ENCODE assay signal across 22 cellular contexts in the genomic region with DNA sequence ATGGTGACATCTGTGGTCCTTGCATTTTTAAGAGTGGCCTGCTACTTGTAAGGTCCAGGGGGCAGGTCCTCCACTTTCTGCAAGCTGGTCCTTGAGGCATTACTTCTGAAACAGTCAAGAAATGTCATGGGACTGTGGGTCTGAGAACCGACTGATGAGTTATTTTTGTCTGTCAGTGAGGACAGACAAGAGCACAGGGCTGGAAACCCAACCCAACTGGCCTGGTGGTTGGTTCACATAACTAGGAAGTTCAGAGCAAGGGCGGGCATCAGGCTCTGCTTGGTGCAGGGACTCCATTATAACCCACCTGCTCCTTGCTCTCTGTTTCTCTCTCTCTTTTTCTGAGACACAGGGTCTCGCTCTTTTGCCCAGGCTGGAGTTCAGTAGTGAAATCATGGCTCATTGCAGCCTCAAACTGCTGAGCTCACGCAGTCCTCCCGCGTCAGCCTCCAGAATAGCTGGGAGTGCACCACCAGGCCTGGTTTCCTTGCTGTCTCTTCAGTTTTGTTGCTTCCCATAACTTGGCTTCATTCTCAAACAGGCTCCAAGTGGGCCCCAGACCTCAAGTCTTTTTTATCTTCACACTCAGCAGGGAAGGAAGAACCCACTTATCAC. TPM values are rescaled to one million over a fixed set of nuclear protein-coding genes. Genes with fewer than 3 reads are reported as not detected.
DNase-seq lines count a peak whose midpoint lies in the region; ATAC-seq and TF ChIP-seq lines count a peak whose summit lies in the region.
"Had no signal": no experiment of that assay in that cellular context is flagged by ENCODE, and none has a peak within 500 bp of the region (broad histone marks: within the 10 kb centered on the region; RNA-seq: fewer than 3 reads in every experiment).

No MANE protein-coding gene starts in this region.

- peaks cover 18% of the 10 kb centered on the region for H3K36me3 ChIP-seq in left ventricle myocardium inferior
- H3K36me3 ChIP-seq in endodermal cell (ENCODE audit: control insufficient read depth, insufficient read depth, low read length) = no peaks in the 10 kb centered on the region
- H3K36me3 ChIP-seq in osteoblast (ENCODE audit: insufficient read depth, low read length) = peaks cover 7% of the 10 kb centered on the region
- peaks cover 0 to 8% of the 10 kb centered on the region in 2 donors for H3K36me3 ChIP-seq in vagina

- H3K4me3 Mint-ChIP-seq in endodermal cell = no peak overlapping the region
- H3K4me3 Mint-ChIP-seq: activated naive CD8-positive, alpha-beta T cell; natural killer cell; T-cell had no signal

- no peak for TF ChIP-seq CTCF in left ventricle myocardium inferior (IDR thresholded peaks at IDR 0.05; ENCODE audit: borderline replicate concordance)
- TF ChIP-seq CTCF in endodermal cell (conservative IDR thresholded peaks at IDR 0.05) = no peak
- TF ChIP-seq CTCF in osteoblast (IDR thresholded peaks at IDR 0.05; ENCODE audit: extremely low read depth, low read depth, low read length) = no peak
- no peak for TF ChIP-seq CTCF in vagina (IDR thresholded peaks at IDR 0.05)

- no peaks in the 10 kb centered on the region for H3K27me3 Mint-ChIP-seq in endodermal cell (ENCODE audit: insufficient read depth)

- H3K4me1 Mint-ChIP-seq in endodermal cell = peaks cover 31% of the 10 kb centered on the region
- H3K4me1 Mint-ChIP-seq: natural killer cell, T-cell had no signal

- H3K9me3 ChIP-seq in left ventricle myocardium inferior (replicated peaks) = no peaks in the 10 kb centered on the region
- H3K9me3 ChIP-seq in endodermal cell (ENCODE audit: control insufficient read depth, low read length) = peaks cover 4% of the 10 kb centered on the region
- no peaks in the 10 kb centered on the region for H3K9me3 ChIP-seq in osteoblast (ENCODE audit: low read depth, low read length)
- no peaks in the 10 kb centered on the region for H3K9me3 ChIP-seq in vagina
- H3K9me3 ChIP-seq: upper lobe of right lung had no signal

- H3K4me3 ChIP-seq in left ventricle myocardium inferior (no peak overlapping the region), endodermal cell (ENCODE audit: low read length) (no peak overlapping the region), osteoblast (ENCODE audit: insufficient read depth, low read length) (no peak overlapping the region), vagina (no peak overlapping the region)
- H3K4me3 ChIP-seq: lung, skin epidermis, upper lobe of right lung had no signal

- H3K79me2 ChIP-seq in osteoblast (ENCODE audit: insufficient read depth, low read length) = no peaks in the 10 kb centered on the region

- no peaks in the 10 kb centered on the region for H3K9me3 Mint-ChIP-seq in endodermal cell
- H3K9me3 Mint-ChIP-seq: natural killer cell, T-cell had no signal

- ATAC-seq in left cardiac atrium (no peak), HG03469 (IDR thresholded peaks at IDR 0.05; ENCODE audit: unreplicated experiment) (no peak)
- ATAC-seq: natural killer cell; stimulated activated naive CD8-positive, alpha-beta T cell treated with anti-CD3 and anti-CD28 coated beads, Interleukin-15, Interleukin-2, amounts not matched to agents 100 U/mL and 50 U/mL, for 24 hours; T-cell had no signal

- H3K27ac ChIP-seq in left ventricle myocardium inferior (replicated peaks) (peak overlapping the region; percentile 68), endodermal cell (ENCODE audit: low read depth, low read length) (no peak overlapping the region), osteoblast (ENCODE audit: low read depth, low read length) (no peak overlapping the region), vagina (peak overlapping the region; percentile 36)
- H3K27ac ChIP-seq: upper lobe of right lung had no signal

- TF ChIP-seq POLR2A in vagina (IDR thresholded peaks at IDR 0.05) = no peak

- peaks cover 37% of the 10 kb centered on the region for H3K4me1 ChIP-seq in left ventricle myocardium inferior
- peaks cover 2% of the 10 kb centered on the region for H3K4me1 ChIP-seq in endodermal cell (ENCODE audit: control insufficient read depth, insufficient read depth, low read length)
- peaks cover 12% of the 10 kb centered on the region for H3K4me1 ChIP-seq in osteoblast (ENCODE audit: insufficient read depth, low read length)
- peaks cover 20% of the 10 kb centered on the region for H3K4me1 ChIP-seq in vagina

- peaks cover 6% of the 10 kb centered on the region for H3K36me3 Mint-ChIP-seq in endodermal cell (ENCODE audit: low read depth)
- H3K36me3 Mint-ChIP-seq: activated naive CD8-positive, alpha-beta T cell; natural killer cell; T-cell had no signal

- 95% methylated on average over 4 to 6 of the region's 6 CpGs for WGBS in endodermal cell (ENCODE audit: insufficient coverage in 1 of 2, insufficient read length in 1 of 2), 2 experiments

- H3K27ac Mint-ChIP-seq in endodermal cell = peak overlapping the region; percentile 60
- H3K27ac Mint-ChIP-seq: activated naive CD8-positive, alpha-beta T cell; natural killer cell; T-cell had no signal

- H3K27me3 ChIP-seq in left ventricle myocardium inferior (ENCODE audit: low read depth) (no peaks in the 10 kb centered on the region), endodermal cell (ENCODE audit: control insufficient read depth, insufficient read depth, low read length, poor library complexity, severe bottlenecking) (no peaks in the 10 kb centered on the region), osteoblast (ENCODE audit: insufficient read depth, low read length) (no peaks in the 10 kb centered on the region), vagina (no peaks in the 10 kb centered on the region)
- H3K27me3 ChIP-seq: upper lobe of right lung had no signal

- intact Hi-C loops in left ventricle myocardium inferior (cut with micrococcal nuclease) (no loop called here), left cardiac atrium (cut with DNase I) (no loop called here), vagina (cut with DNase I) (no loop called here)

- DNase-seq in left ventricle myocardium inferior (no peak), left cardiac atrium (no peak), endodermal cell (no peak), osteoblast (ENCODE audit: insufficient read length, low spot score, missing footprints) (no peak), vagina (ENCODE audit: extremely low spot score in 2 of 2) (no peak), 8988T (no peak), NOMO-1 (lab: John Stamatoyannopoulos, UW; ENCODE audit: unreplicated experiment in 2 of 2) (no peak)
- DNase-seq: activated CD4-positive, alpha-beta T cell treated with anti-CD3 and anti-CD28 coated beads for 4 hours; C1 segment of cervical spinal cord; DMS 273 treated with DMSO at 0.1 percent for 48 hours; natural killer cell; NCI-H187 treated with DMSO at 0.1 percent for 48 hours; NCI-H2227 treated with DMSO at 0.1 percent for 48 hours; NCI-H748 treated with DMSO at 0.1 percent for 48 hours; SIG-M5; stimulated activated naive CD8-positive, alpha-beta T cell treated with anti-CD3 and anti-CD28 coated beads, Interleukin-15, Interleukin-2, amounts not matched to agents 100 U/mL and 50 U/mL, for 24 hours; T-cell; upper lobe of right lung had no signal

- no peak overlapping the region for H3K9ac ChIP-seq in endodermal cell (ENCODE audit: extremely low read depth, low read length, poor library complexity, severe bottlenecking)

- peak overlapping the region; percentile 22 for H3K4me2 ChIP-seq in osteoblast (ENCODE audit: insufficient read depth, low read length)

- H2AFZ ChIP-seq in osteoblast (ENCODE audit: low read length) = no peak overlapping the region

- H4K20me1 ChIP-seq in osteoblast (ENCODE audit: insufficient read depth, low read length) = no peaks in the 10 kb centered on the region

RNA-seq across cellular contexts. Expression of gene CST3, which starts 9.2 kb away (rescaled TPM):
- total RNA-seq in left ventricle myocardium inferior (576 TPM), left cardiac atrium (1,000 to 10,000 TPM in 1 of 2 donors, 100 to 1,000 TPM in 1; 940 to 1,205 TPM), endodermal cell (100 to 1,000 TPM; 131 to 177 TPM), osteoblast (169 and 229 TPM in 2 replicates), vagina (1,106 TPM)
- 161 TPM for polyA plus RNA-seq in endodermal cell (2013, experiment 1 of 2)
- polyA plus RNA-seq in endodermal cell (2013, experiment 2 of 2) = 145 TPM

RNA-seq across cellular contexts. Expression of gene CST9, which starts 22.8 kb away (rescaled TPM):
- total RNA-seq in left ventricle myocardium inferior = not detected
- not detected for total RNA-seq in left cardiac atrium
- total RNA-seq in endodermal cell = not detected
- polyA plus RNA-seq in endodermal cell (2013, experiment 1 of 2) = not detected
- not detected for polyA plus RNA-seq in endodermal cell (2013, experiment 2 of 2)
- not detected in 2 replicates for total RNA-seq in osteoblast
- total RNA-seq in vagina = not detected
- total RNA-seq: lung, natural killer cell, T-cell, upper lobe of right lung had no signal
- polyA plus RNA-seq: lung had no signal

Comparison
In these comparisons a context has a peak if more than half of its experiments do, and no peak if none do; other contexts are left out.
1. H3K27ac ChIP-seq: peak in left ventricle myocardium inferior (single experiment) and vagina (single experiment); none in endodermal cell (single experiment) and osteoblast (single experiment).